8 cellular contexts compared by ENCODE assay signal in the genomic region with DNA sequence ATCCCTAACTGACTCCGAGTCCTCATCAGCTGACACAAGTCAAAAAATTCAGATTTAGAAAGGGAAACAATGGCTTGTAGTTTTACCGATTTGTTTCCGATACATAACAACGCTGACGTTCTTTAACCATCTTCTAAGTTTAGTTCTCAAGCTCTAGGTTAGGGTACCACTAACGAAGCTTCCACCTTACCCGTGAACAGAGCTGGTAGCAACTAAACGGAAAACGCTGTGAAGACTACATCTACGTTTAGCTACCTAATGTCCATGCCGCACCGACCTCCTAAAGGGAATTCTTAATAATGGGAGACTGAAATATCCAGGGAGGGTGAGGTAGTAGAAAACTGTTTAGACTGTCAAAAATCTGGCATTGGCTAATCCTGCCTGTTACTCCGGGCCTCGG. TPM values are rescaled to one million over a fixed set of nuclear protein-coding genes. Genes with fewer than 3 reads are reported as not detected.
DNase-seq lines count a peak whose midpoint lies in the region; ATAC-seq and FAIRE-seq lines count a peak whose summit lies in the region.

No MANE protein-coding gene starts in this region.

- peak overlapping the region; percentile 91 to 98 (median 96) for H3K4me3 Mint-ChIP-seq in CD4-positive, alpha-beta memory T cell

- H3K4me1 Mint-ChIP-seq in CD4-positive, alpha-beta memory T cell: peaks cover 28 to 64% (median 45%) of the 10 kb centered on the region in 4 donors

- intact Hi-C loops in CD4-positive, alpha-beta memory T cell (cut with micrococcal nuclease): no loop called here

- H3K27me3 ChIP-seq in CD4-positive, alpha-beta memory T cell (ENCODE audit: insufficient read depth, low read length): no peaks in the 10 kb centered on the region
- H3K27me3 ChIP-seq in endocrine pancreas (ENCODE audit: control insufficient read depth, insufficient read depth, low read length) (no peaks in the 10 kb centered on the region), neuron (ENCODE audit: insufficient read depth, low read length) (no peaks in the 10 kb centered on the region)

- peaks cover 20% of the 10 kb centered on the region for H3K36me3 ChIP-seq in CD4-positive, alpha-beta memory T cell (ENCODE audit: insufficient read depth, low read length)
- H3K36me3 ChIP-seq in endocrine pancreas (ENCODE audit: control insufficient read depth, insufficient read depth, low read length) (no peaks in the 10 kb centered on the region), neuron (ENCODE audit: insufficient read depth, low read length) (peaks cover 29% of the 10 kb centered on the region)

- POLR2A ChIA-PET in CD4-positive, alpha-beta memory T cell (lab: Charles Lee; ENCODE audit: partially characterized antibody): interaction anchor here (0.5 to 6.6 kb wide), 7 partner anchors 8 to 305 kb away, joined by 3 to 91 read pairs (median 17); a partner anchor contains a TSS

- H3K9ac ChIP-seq in endocrine pancreas (ENCODE audit: control insufficient read depth, insufficient read depth, low read length): peak overlapping the region; percentile 22

- peak overlapping the region; percentile 99 for H3K27ac ChIP-seq in CD4-positive, alpha-beta memory T cell (ENCODE audit: low read depth, low read length)

- no peak for FAIRE-seq in HTR-8/SVneo (lab: Jason Lieb, UNC)

- H3K36me3 Mint-ChIP-seq in CD4-positive, alpha-beta memory T cell: peaks cover 4 to 40% of the 10 kb centered on the region in 2 donors

- H3K4me3 ChIP-seq in CD4-positive, alpha-beta memory T cell (ENCODE audit: low read length in 2 of 2): peak overlapping the region; percentile 89 to 98
- H3K4me3 ChIP-seq in endocrine pancreas (ENCODE audit: control insufficient read depth, insufficient read depth, low read length) (peak overlapping the region; percentile 87), neuron (ENCODE audit: low read length) (peak overlapping the region; percentile 97)

- peaks cover 42% of the 10 kb centered on the region for H3K4me1 ChIP-seq in CD4-positive, alpha-beta memory T cell (ENCODE audit: insufficient read depth, low read length)
- H3K4me1 ChIP-seq in endocrine pancreas (ENCODE audit: control insufficient read depth, insufficient read depth, low read length): peaks cover 9% of the 10 kb centered on the region
- peaks cover 11% of the 10 kb centered on the region for H3K4me1 ChIP-seq in neuron (ENCODE audit: insufficient read depth, low read length)

- peak overlapping the region; percentile 96 to 100 (median 99) for H3K27ac Mint-ChIP-seq in CD4-positive, alpha-beta memory T cell

- no peak overlapping the region for H2AFZ ChIP-seq in neuron (ENCODE audit: low read depth, low read length)

- no peak for ATAC-seq in GM21526 (IDR thresholded peaks at IDR 0.05; ENCODE audit: low FRiP score, unreplicated experiment)

- H3K27me3 Mint-ChIP-seq in CD4-positive, alpha-beta memory T cell: no peaks in the 10 kb centered on the region

- peak in 3 of 5 donors; percentile 16 to 19 (median 19) for DNase-seq in CD4-positive, alpha-beta memory T cell
- DNase-seq in NCI-H69 (lab: John Stamatoyannopoulos, UW): peak; percentile 30
- DNase-seq in NCI-H2029 treated with DMSO at 0.1 percent for 48 hours (lab: John Stamatoyannopoulos, UW): no peak
- no peak for DNase-seq in HTR-8/SVneo (ENCODE audit: insufficient read length, low spot score)
- no peak for DNase-seq in NCI-H82 treated with DMSO at 0.1 percent for 48 hours (lab: John Stamatoyannopoulos, UW; ENCODE audit: unreplicated experiment)

- no peaks in the 10 kb centered on the region for H3K9me3 Mint-ChIP-seq in CD4-positive, alpha-beta memory T cell

- CTCF ChIA-PET in CD4-positive, alpha-beta memory T cell (lab: Charles Lee; ENCODE audit: partially characterized antibody): interaction anchor here (0.9 to 3.9 kb wide), 4 partner anchors 12 to 276 kb away, joined by 3 to 25 read pairs (median 8); a partner anchor contains a TSS

- no peaks in the 10 kb centered on the region for H3K9me3 ChIP-seq in CD4-positive, alpha-beta memory T cell (ENCODE audit: control insufficient read depth in 1 of 2, low read length in 2 of 2)
- H3K9me3 ChIP-seq in endocrine pancreas (ENCODE audit: control insufficient read depth, low read length): no peaks in the 10 kb centered on the region
- peaks cover 2% of the 10 kb centered on the region for H3K9me3 ChIP-seq in neuron (ENCODE audit: low read length)

RNA-seq across cellular contexts. Expression of a gene that starts 1.0 kb away (rescaled TPM):
- total RNA-seq in CD4-positive, alpha-beta memory T cell: 100 to 1,000 TPM; 109 to 112 TPM
- 10 to 100 TPM; 31.9 to 51.8 TPM for polyA plus RNA-seq in CD4-positive, alpha-beta memory T cell

RNA-seq across cellular contexts. Expression of a gene that starts 12.0 kb away (rescaled TPM):
- total RNA-seq in CD4-positive, alpha-beta memory T cell: 10 to 100 TPM; 18.4 to 20.7 TPM
- 10 to 100 TPM; 16.2 to 18.6 TPM for polyA plus RNA-seq in CD4-positive, alpha-beta memory T cell

RNA-seq across cellular contexts. Expression of a gene that starts 44.4 kb away (rescaled TPM):
- total RNA-seq in CD4-positive, alpha-beta memory T cell: 100 to 1,000 TPM in 1 of 2 experiments, 10 to 100 TPM in 1; 99.4 to 103 TPM
- polyA plus RNA-seq in CD4-positive, alpha-beta memory T cell: 100 to 1,000 TPM; 124 to 228 TPM

RNA-seq across cellular contexts. Expression of a gene that starts 59.1 kb away (rescaled TPM):
- total RNA-seq in CD4-positive, alpha-beta memory T cell: 10 to 100 TPM; 87.1 to 87.4 TPM
- polyA plus RNA-seq in CD4-positive, alpha-beta memory T cell: 10 to 100 TPM; 27.7 to 43.8 TPM

Comparison
In these comparisons a context has a peak if more than half of its experiments do, and no peak if none do; other contexts are left out.
1. DNase-seq: peak in CD4-positive, alpha-beta memory T cell (3 of 5) and NCI-H69 (single experiment); none in NCI-H2029 treated with DMSO at 0.1 percent for 48 hours (single experiment), HTR-8/SVneo (single experiment) and NCI-H82 treated with DMSO at 0.1 percent for 48 hours (single experiment).
2. Peak in every context shown above with its lines, with median percentiles within 50 percentile points of each other: H3K4me3 ChIP-seq.